18 cellular contexts compared by ENCODE assay signal in the genomic region with DNA sequence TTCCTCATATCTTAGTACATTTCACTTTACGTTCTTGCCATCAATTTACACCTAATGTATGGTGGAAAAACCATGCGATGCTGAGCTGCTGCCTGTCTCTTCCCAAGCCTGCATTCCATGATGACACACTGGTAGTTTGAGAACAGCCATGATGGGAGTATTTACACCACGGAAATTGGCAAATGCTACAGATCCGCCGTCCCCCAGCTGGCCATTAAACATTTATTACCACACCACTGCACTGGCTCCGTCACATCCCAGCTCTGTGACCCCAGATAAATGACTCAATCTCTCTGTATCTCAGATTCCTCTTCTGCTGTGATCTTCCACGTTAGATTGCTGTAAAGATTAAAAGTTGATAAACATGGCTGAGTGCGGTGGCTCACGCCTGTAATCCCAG. TPM values are rescaled to one million over a fixed set of nuclear protein-coding genes. Genes with fewer than 3 reads are reported as not detected.
DNase-seq lines count a peak whose midpoint lies in the region; TF ChIP-seq lines count a peak whose summit lies in the region.
"Had no signal": no experiment of that assay in that cellular context is flagged by ENCODE, and none has a peak within 500 bp of the region (broad histone marks: within the 10 kb centered on the region; RNA-seq: fewer than 3 reads in every experiment).

No MANE protein-coding gene starts in this region.

- H3K36me3 ChIP-seq in HEK293 (ENCODE audit: control insufficient read depth in 2 of 2, insufficient read depth in 1 of 2, low read length in 2 of 2) (no peaks in the 10 kb centered on the region), right atrium auricular region (no peaks in the 10 kb centered on the region)
- H3K36me3 ChIP-seq: BLaER1 treated with 17β-estradiol and CSF1 and Interleukin-3, amounts not matched to agents 10 nM and 100 nM had no signal

- no peak for DNase-seq in neural crest cell (ENCODE audit: low read depth, low spot score)
- peak; percentile 17 for DNase-seq in posterior vena cava (ENCODE audit: low spot score)
- no peak for DNase-seq in right atrium auricular region (ENCODE audit: low spot score)
- no peak for DNase-seq in NCI-H748 treated with DMSO at 0.1 percent for 48 hours (lab: John Stamatoyannopoulos, UW)
- DNase-seq: AML-193; Caco-2; Calu3; CD4-positive, alpha-beta T cell; CD8-positive, alpha-beta T cell; DMS79 treated with DMSO at 0.1 percent for 48 hours; GF-D8 had no signal

- H3K9me3 Mint-ChIP-seq in neural crest cell, result no peaks in the 10 kb centered on the region
- H3K9me3 Mint-ChIP-seq: CD4-positive, alpha-beta T cell; CD8-positive, alpha-beta T cell had no signal

- H3K27ac Mint-ChIP-seq in neural crest cell (ENCODE audit: unreplicated experiment), result peak overlapping the region; percentile 28
- H3K27ac Mint-ChIP-seq: B cell; CD4-positive, alpha-beta T cell; CD8-positive, alpha-beta T cell had no signal

- H3K4me1 Mint-ChIP-seq in neural crest cell, result no peaks in the 10 kb centered on the region
- H3K4me1 Mint-ChIP-seq: B cell had no signal

- peaks cover 24% of the 10 kb centered on the region for H3K27me3 Mint-ChIP-seq in neural crest cell (ENCODE audit: low read depth)

- TF ChIP-seq CTCF in HEK293 (tag by site-specific recombination; IDR thresholded peaks at IDR 0.05) (no peak), neural crest cell (conservative IDR thresholded peaks at IDR 0.05) (no peak), right atrium auricular region (IDR thresholded peaks at IDR 0.05) (no peak)

- no peaks in the 10 kb centered on the region for H3K4me1 ChIP-seq in HEK293 (ENCODE audit: control insufficient read depth, insufficient read depth, low read length)
- H3K4me1 ChIP-seq in right atrium auricular region, result no peaks in the 10 kb centered on the region
- H3K4me1 ChIP-seq: A549, Caco-2 had no signal

- H3K9me3 ChIP-seq in HEK293 (ENCODE audit: control insufficient read depth, insufficient read depth, low read depth, low read length) (no peaks in the 10 kb centered on the region), right atrium auricular region (no peaks in the 10 kb centered on the region)
- H3K9me3 ChIP-seq: A549; BLaER1 treated with 17β-estradiol and CSF1 and Interleukin-3, amounts not matched to agents 10 nM and 100 nM; Caco-2 had no signal

- H3K27me3 ChIP-seq in right atrium auricular region, result no peaks in the 10 kb centered on the region

- no peaks in the 10 kb centered on the region for H3K36me3 Mint-ChIP-seq in neural crest cell (ENCODE audit: low read depth)
- H3K36me3 Mint-ChIP-seq: CD8-positive, alpha-beta T cell had no signal

- CTCF ChIA-PET in HEK293 (lab: Yijun Ruan, JAX), result interaction anchor here (1.1 to 9.1 kb wide), 3 partner anchors 258 to 407 kb away, joined by 3 to 103 read pairs (median 8); no protein-coding TSS in a partner anchor

- no peak overlapping the region for H3K4me3 Mint-ChIP-seq in neural crest cell
- H3K4me3 Mint-ChIP-seq: B cell; CD4-positive, alpha-beta T cell; CD8-positive, alpha-beta T cell had no signal

- intact Hi-C loops in posterior vena cava (cut with DNase I), result loop anchor here in 1 of 2 donors (10.0 kb wide), 1 partner anchor 335 kb away; no protein-coding TSS in a partner anchor

- H3K4me3 ChIP-seq in HEK293 (ENCODE audit: low read depth, low read length), result no peak overlapping the region
- H3K4me3 ChIP-seq in right atrium auricular region, result no peak overlapping the region
- H3K4me3 ChIP-seq: A549; BLaER1 treated with 17β-estradiol and CSF1 and Interleukin-3, amounts not matched to agents 10 nM and 100 nM had no signal

- H3K27ac ChIP-seq in HEK293 (ENCODE audit: extremely low read depth, low read depth, low read length), result no peak overlapping the region
- H3K27ac ChIP-seq in right atrium auricular region, result no peak overlapping the region
- H3K27ac ChIP-seq: 22Rv1; A549; BLaER1 treated with 17β-estradiol and CSF1 and Interleukin-3, amounts not matched to agents 10 nM and 100 nM; C4-2B had no signal

- POLR2A ChIA-PET in HEK293 (lab: Yijun Ruan, JAX), result no interaction called here

TF ChIP-seq in HEK293, 187 proteins besides CTCF, POLR2A, EP300 and RAD21:
- TF ChIP-seq ZNF112 (tag by site-specific recombination; IDR thresholded peaks at IDR 0.05) (0 out of 2 replicates have a peak, but pooled peaks have one; percentile 55), ZNF121 (tag by site-specific recombination; IDR thresholded peaks at IDR 0.05) (no peak), ZNF629 (tag by site-specific recombination; IDR thresholded peaks at IDR 0.05) (no peak), OVOL3 (tag by site-specific recombination; IDR thresholded peaks at IDR 0.05) (no peak), ZNF24 (tag by site-specific recombination; IDR thresholded peaks at IDR 0.05) (no peak), ZNF830 (tag by site-specific recombination; IDR thresholded peaks at IDR 0.05; ENCODE audit: low read depth) (no peak), KLF8 (tag by site-specific recombination; IDR thresholded peaks at IDR 0.05) (no peak)
- TF ChIP-seq, protein P1, sequence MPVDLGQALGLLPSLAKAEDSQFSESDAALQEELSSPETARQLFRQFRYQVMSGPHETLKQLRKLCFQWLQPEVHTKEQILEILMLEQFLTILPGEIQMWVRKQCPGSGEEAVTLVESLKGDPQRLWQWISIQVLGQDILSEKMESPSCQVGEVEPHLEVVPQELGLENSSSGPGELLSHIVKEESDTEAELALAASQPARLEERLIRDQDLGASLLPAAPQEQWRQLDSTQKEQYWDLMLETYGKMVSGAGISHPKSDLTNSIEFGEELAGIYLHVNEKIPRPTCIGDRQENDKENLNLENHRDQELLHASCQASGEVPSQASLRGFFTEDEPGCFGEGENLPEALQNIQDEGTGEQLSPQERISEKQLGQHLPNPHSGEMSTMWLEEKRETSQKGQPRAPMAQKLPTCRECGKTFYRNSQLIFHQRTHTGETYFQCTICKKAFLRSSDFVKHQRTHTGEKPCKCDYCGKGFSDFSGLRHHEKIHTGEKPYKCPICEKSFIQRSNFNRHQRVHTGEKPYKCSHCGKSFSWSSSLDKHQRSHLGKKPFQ (tag by site-specific recombination; IDR thresholded peaks at IDR 0.05), result no peak

RNA-seq across cellular contexts. Expression of gene ESRRB, which starts 13.9 kb away (rescaled TPM):
- total RNA-seq in neural crest cell (0.28 and 0.77 TPM in 2 replicates), posterior vena cava (under 1 TPM; 0.60 to 0.95 TPM), right atrium auricular region (10 to 100 TPM; 10.0 to 14.8 TPM)
- total RNA-seq: A172, B cell, Caco-2 had no signal
